Comparison of ENCODE assay signal across 8 cellular contexts in genomic region chrX:12344954-12345353, GRCh38.
"Had no signal": no experiment of that assay in that cellular context is flagged by ENCODE, and none has a peak within 500 bp of the region (broad histone marks: within the 10 kb centered on the region; RNA-seq: fewer than 3 reads in every experiment).

No MANE protein-coding gene starts in this region.

- H3K36me3 ChIP-seq: HAP-1 had no signal

- H3K4me1 ChIP-seq: HAP-1 had no signal

- DNase-seq: GM23248, GOT3, H7, H9, HCEC 1CT, HFFc6 had no signal

- H3K27ac ChIP-seq: GM23248 had no signal

- H3K4me3 ChIP-seq: GM23248, GM23338, HAP-1 had no signal

- H3K9me3 ChIP-seq: HAP-1 had no signal
